In genomic region chr7:148987010-148987750, GRCh38 we compare ENCODE assay signal across 1 cellular context.
TF ChIP-seq lines count a peak whose summit lies in the region.

No MANE protein-coding gene starts in this region.

TF ChIP-seq in WTC11, 78 proteins besides CTCF, POLR2A, EP300 and RAD21 (continued from another document):
- TF ChIP-seq, protein P1, sequence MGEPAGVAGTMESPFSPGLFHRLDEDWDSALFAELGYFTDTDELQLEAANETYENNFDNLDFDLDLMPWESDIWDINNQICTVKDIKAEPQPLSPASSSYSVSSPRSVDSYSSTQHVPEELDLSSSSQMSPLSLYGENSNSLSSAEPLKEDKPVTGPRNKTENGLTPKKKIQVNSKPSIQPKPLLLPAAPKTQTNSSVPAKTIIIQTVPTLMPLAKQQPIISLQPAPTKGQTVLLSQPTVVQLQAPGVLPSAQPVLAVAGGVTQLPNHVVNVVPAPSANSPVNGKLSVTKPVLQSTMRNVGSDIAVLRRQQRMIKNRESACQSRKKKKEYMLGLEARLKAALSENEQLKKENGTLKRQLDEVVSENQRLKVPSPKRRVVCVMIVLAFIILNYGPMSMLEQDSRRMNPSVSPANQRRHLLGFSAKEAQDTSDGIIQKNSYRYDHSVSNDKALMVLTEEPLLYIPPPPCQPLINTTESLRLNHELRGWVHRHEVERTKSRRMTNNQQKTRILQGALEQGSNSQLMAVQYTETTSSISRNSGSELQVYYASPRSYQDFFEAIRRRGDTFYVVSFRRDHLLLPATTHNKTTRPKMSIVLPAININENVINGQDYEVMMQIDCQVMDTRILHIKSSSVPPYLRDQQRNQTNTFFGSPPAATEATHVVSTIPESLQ (CRISPR knock-in tag; IDR thresholded peaks at IDR 0.05): no peak
- TF ChIP-seq ELF4 (CRISPR knock-in tag; IDR thresholded peaks at IDR 0.05; ENCODE audit: low read depth) (no peak), CREM (CRISPR knock-in tag; IDR thresholded peaks at IDR 0.05) (peak; percentile 39; the same call in 1 of the 2 replicates), SP1 (CRISPR knock-in tag; conservative IDR thresholded peaks at IDR 0.05) (peak; percentile 47), NFYB (CRISPR knock-in tag; conservative IDR thresholded peaks at IDR 0.05; ENCODE audit: low read depth) (peak; percentile 64), ZNF263 (CRISPR knock-in tag; IDR thresholded peaks at IDR 0.05; ENCODE audit: low read depth) (no peak), ERG (CRISPR knock-in tag; IDR thresholded peaks at IDR 0.05) (no peak), ZNF138 (CRISPR knock-in tag; conservative IDR thresholded peaks at IDR 0.05) (no peak)
- TF ChIP-seq, protein P2, sequence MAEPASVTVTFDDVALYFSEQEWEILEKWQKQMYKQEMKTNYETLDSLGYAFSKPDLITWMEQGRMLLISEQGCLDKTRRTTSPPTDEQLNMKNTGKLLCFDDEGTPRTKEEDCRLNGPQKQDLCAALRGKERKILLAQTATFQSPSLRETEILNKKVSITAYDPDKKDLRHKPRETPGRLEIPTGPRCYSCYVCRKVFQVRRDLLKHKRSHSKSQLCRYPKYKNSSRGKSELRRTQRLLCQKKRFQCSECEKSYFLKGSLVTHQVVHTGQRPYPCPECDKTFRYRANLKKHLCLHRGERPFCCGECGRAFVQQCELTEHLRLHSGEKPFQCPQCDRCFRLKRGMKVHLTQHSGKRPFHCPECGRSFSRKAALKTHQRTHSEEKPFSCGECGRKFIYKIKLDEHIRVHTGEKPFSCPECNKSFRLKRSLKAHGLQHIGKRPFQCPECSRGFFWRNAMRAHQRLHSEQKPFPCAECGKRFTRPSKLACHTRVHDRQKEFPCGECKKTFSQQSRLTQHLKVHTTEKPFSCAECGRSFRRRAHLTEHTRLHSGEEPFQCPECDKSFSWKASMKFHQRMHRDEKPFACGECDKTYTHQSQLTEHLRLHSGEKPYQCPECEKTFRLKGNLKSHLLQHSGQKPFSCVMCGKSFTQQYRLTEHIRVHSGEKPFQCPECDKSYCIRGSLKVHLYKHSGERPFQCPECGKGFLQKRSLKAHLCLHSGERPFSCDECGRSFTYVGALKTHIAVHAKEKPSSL (CRISPR knock-in tag; conservative IDR thresholded peaks at IDR 0.05): no peak
